Comparison of ENCODE assay signal across 2 cellular contexts in genomic region chr3:31132132-31132769, GRCh38.
TF ChIP-seq lines count a peak whose summit lies in the region.

No MANE protein-coding gene starts in this region.

TF ChIP-seq in IMR-90, 13 proteins besides CTCF, POLR2A, EP300 and RAD21:
- peak; percentile 82 for TF ChIP-seq SMC3 (IDR thresholded peaks at IDR 0.05; ENCODE audit: low read depth, low read length)
- TF ChIP-seq CHD1 (IDR thresholded peaks at IDR 0.05; ENCODE audit: low read depth, low read length) = no peak
TF ChIP-seq in IMR-90: peak in this region for 1.

TF ChIP-seq in GM12878, 131 proteins besides CTCF, POLR2A, EP300 and RAD21:
- no peak for TF ChIP-seq TCF12 (IDR thresholded peaks at IDR 0.05; ENCODE audit: low read depth, low read length)
- TF ChIP-seq SMC3 (IDR thresholded peaks at IDR 0.05; ENCODE audit: borderline replicate concordance, low read length) = peak; percentile 73
- TF ChIP-seq SRF (IDR thresholded peaks at IDR 0.05; ENCODE audit: low read depth in 2 of 2, low read length in 2 of 2) = no peak
- 0 out of 2 replicates have a peak, but pooled peaks have one; percentile 22 for TF ChIP-seq JUNB (IDR thresholded peaks at IDR 0.05)
- TF ChIP-seq CBFB (IDR thresholded peaks at IDR 0.05; ENCODE audit: low read depth) = no peak
- TF ChIP-seq ZNF274 (IDR thresholded peaks at IDR 0.05; ENCODE audit: insufficient read depth, insufficient read length) = no peak
- TF ChIP-seq MTA2 (IDR thresholded peaks at IDR 0.05; ENCODE audit: low read depth) = no peak
